28 cellular contexts compared by ENCODE assay signal in the genomic region with DNA sequence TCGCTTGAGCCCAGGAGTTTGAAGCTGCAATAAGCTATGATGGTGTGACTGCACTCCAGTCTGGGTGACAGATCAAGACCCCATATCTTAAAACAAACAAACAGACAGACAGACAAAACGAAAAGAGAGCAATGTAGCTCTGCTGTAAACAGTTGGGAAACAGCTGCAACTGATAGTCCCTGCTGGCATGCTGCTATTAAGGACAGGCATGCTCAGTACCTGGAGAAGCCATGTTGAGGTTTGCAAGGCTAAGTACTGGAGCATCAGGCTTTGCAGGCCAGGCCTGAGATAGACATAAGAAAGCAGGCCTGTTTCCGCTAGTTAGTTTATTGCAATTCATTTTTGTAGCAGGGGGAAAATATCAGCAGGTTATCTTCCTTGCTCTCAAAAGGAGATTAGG.
"Had no signal": no experiment of that assay in that cellular context is flagged by ENCODE, and none has a peak within 500 bp of the region (broad histone marks: within the 10 kb centered on the region; RNA-seq: fewer than 3 reads in every experiment).

No MANE protein-coding gene starts in this region.

- H3K9me3 Mint-ChIP-seq: stimulated activated effector memory CD8-positive, alpha-beta T cell treated with anti-CD3 and anti-CD28 coated beads, Interleukin-12 subunit alpha, Interleukin-12 subunit beta, amount 100 ng/mL, for 72 hours; stimulated activated memory B cell treated with anti-CD40 and anti-IgM and Interleukin-4, amounts not matched to agents 10 μg/mL and 1 μg/mL and 100 μg/mL, for 72 hours; stimulated activated naive B cell treated with anti-CD40 and anti-IgM and Interleukin-4, amounts not matched to agents 10 μg/mL and 1 μg/mL and 100 μg/mL, for 72 hours; stimulated activated naive CD8-positive, alpha-beta T cell treated with anti-CD3 and anti-CD28 coated beads, Interleukin-15, amount 100 ng/mL, for 72 hours; stimulated activated naive CD8-positive, alpha-beta T cell treated with anti-CD3 and anti-CD28 coated beads, Interleukin-15, Interleukin-2, amounts not matched to agents 100 ng/mL and 50 ng/mL, for 24 hours; type B pancreatic cell had no signal

- ATAC-seq: stimulated activated effector memory CD8-positive, alpha-beta T cell treated with anti-CD3 and anti-CD28 coated beads, Interleukin-12 subunit alpha, Interleukin-12 subunit beta, amount 100 ng/mL, for 72 hours; stimulated activated memory B cell treated with anti-CD40 and anti-IgM and Interleukin-4, amounts not matched to agents 10 μg/mL and 1 μg/mL and 100 μg/mL, for 72 hours; stimulated activated naive B cell treated with anti-CD40 and anti-IgM and Interleukin-4, amounts not matched to agents 10 μg/mL and 1 μg/mL and 100 μg/mL, for 72 hours; stimulated activated naive CD8-positive, alpha-beta T cell treated with anti-CD3 and anti-CD28 coated beads, Interleukin-15, amount 100 ng/mL, for 72 hours; stimulated activated naive CD8-positive, alpha-beta T cell treated with anti-CD3 and anti-CD28 coated beads, Interleukin-15, Interleukin-2, amounts not matched to agents 100 U/mL and 50 U/mL, for 24 hours; upper lobe of right lung had no signal

- H3K36me3 Mint-ChIP-seq: stimulated activated effector memory CD8-positive, alpha-beta T cell treated with anti-CD3 and anti-CD28 coated beads, Interleukin-12 subunit alpha, Interleukin-12 subunit beta, amount 100 ng/mL, for 72 hours; stimulated activated memory B cell treated with anti-CD40 and anti-IgM and Interleukin-4, amounts not matched to agents 10 μg/mL and 1 μg/mL and 100 μg/mL, for 72 hours; stimulated activated naive B cell treated with anti-CD40 and anti-IgM and Interleukin-4, amounts not matched to agents 10 μg/mL and 1 μg/mL and 100 μg/mL, for 72 hours; type B pancreatic cell had no signal

- H3K27me3 ChIP-seq: testis, thyroid gland, tibial nerve, upper lobe of left lung, upper lobe of right lung, uterus, vagina had no signal

- H3K4me3 Mint-ChIP-seq: stimulated activated effector memory CD8-positive, alpha-beta T cell treated with anti-CD3 and anti-CD28 coated beads, Interleukin-12 subunit alpha, Interleukin-12 subunit beta, amount 100 ng/mL, for 72 hours; stimulated activated memory B cell treated with anti-CD40 and anti-IgM and Interleukin-4, amounts not matched to agents 10 μg/mL and 1 μg/mL and 100 μg/mL, for 72 hours; stimulated activated naive B cell treated with anti-CD40 and anti-IgM and Interleukin-4, amounts not matched to agents 10 μg/mL and 1 μg/mL and 100 μg/mL, for 72 hours; stimulated activated naive CD8-positive, alpha-beta T cell treated with anti-CD3 and anti-CD28 coated beads, Interleukin-15, amount 100 ng/mL, for 72 hours; stimulated activated naive CD8-positive, alpha-beta T cell treated with anti-CD3 and anti-CD28 coated beads, Interleukin-15, Interleukin-2, amounts not matched to agents 100 ng/mL and 50 ng/mL, for 24 hours; type B pancreatic cell had no signal

- H3K9me3 ChIP-seq: stomach, suprapubic skin, testis, thoracic aorta, thyroid gland, tibial artery, tibial nerve, transverse colon, upper lobe of left lung, upper lobe of right lung, uterus, vagina had no signal

- H3K4me3 ChIP-seq: stomach, suprapubic skin, testis, thoracic aorta, thyroid gland, tibial artery, tibial nerve, transverse colon, upper lobe of left lung, upper lobe of right lung, uterus, vagina had no signal

- H3K36me3 ChIP-seq: stomach, suprapubic skin, thoracic aorta, thyroid gland, tibial artery, tibial nerve, transverse colon, upper lobe of left lung, upper lobe of right lung, uterus, vagina had no signal

- H3K4me1 ChIP-seq: stomach, suprapubic skin, testis, thyroid gland, tibial artery, tibial nerve, transverse colon, upper lobe of left lung, upper lobe of right lung, uterus, vagina had no signal

- H3K4me1 Mint-ChIP-seq: stimulated activated effector memory CD8-positive, alpha-beta T cell treated with anti-CD3 and anti-CD28 coated beads, Interleukin-12 subunit alpha, Interleukin-12 subunit beta, amount 100 ng/mL, for 72 hours; stimulated activated memory B cell treated with anti-CD40 and anti-IgM and Interleukin-4, amounts not matched to agents 10 μg/mL and 1 μg/mL and 100 μg/mL, for 72 hours; stimulated activated naive B cell treated with anti-CD40 and anti-IgM and Interleukin-4, amounts not matched to agents 10 μg/mL and 1 μg/mL and 100 μg/mL, for 72 hours; stimulated activated naive CD8-positive, alpha-beta T cell treated with anti-CD3 and anti-CD28 coated beads, Interleukin-15, amount 100 ng/mL, for 72 hours had no signal

- FAIRE-seq: urothelium cell line had no signal

- H3K27ac Mint-ChIP-seq: stimulated activated effector memory CD8-positive, alpha-beta T cell treated with anti-CD3 and anti-CD28 coated beads, Interleukin-12 subunit alpha, Interleukin-12 subunit beta, amount 100 ng/mL, for 72 hours; stimulated activated memory B cell treated with anti-CD40 and anti-IgM and Interleukin-4, amounts not matched to agents 10 μg/mL and 1 μg/mL and 100 μg/mL, for 72 hours; stimulated activated naive B cell treated with anti-CD40 and anti-IgM and Interleukin-4, amounts not matched to agents 10 μg/mL and 1 μg/mL and 100 μg/mL, for 72 hours; stimulated activated naive CD8-positive, alpha-beta T cell treated with anti-CD3 and anti-CD28 coated beads, Interleukin-15, amount 100 ng/mL, for 72 hours; stimulated activated naive CD8-positive, alpha-beta T cell treated with anti-CD3 and anti-CD28 coated beads, Interleukin-15, Interleukin-2, amounts not matched to agents 100 ng/mL and 50 ng/mL, for 24 hours; type B pancreatic cell had no signal

- H3K27ac ChIP-seq: stomach, suprapubic skin, testis, thoracic aorta, thyroid gland, tibial artery, tibial nerve, transverse colon, upper lobe of left lung, upper lobe of right lung, uterus, vagina had no signal

- DNase-seq: stimulated activated CD4-positive, alpha-beta T cell treated with anti-CD3 and anti-CD28 coated beads, Interleukin-2, amount 100 ng/mL, for 48 hours; stimulated activated CD4-positive, alpha-beta T cell treated with anti-CD3 and anti-CD28 coated beads, Interleukin-4, amount 100 ng/mL, for 1 hour; stimulated activated CD4-positive, alpha-beta T cell treated with anti-CD3 and anti-CD28 coated beads, Interleukin-4, amount 100 ng/mL, for 24 hours; stimulated activated CD4-positive, alpha-beta T cell treated with anti-CD3 and anti-CD28 coated beads, Interleukin-4, amount 100 ng/mL, for 4 hours; stimulated activated CD8-positive, alpha-beta memory T cell treated with anti-CD3 and anti-CD28 coated beads, Interleukin-4, amount 100 ng/mL, for 48 hours; stimulated activated naive B cell treated with anti-CD40 and anti-IgM and Interleukin-4, amounts not matched to agents 10 μg/mL and 1 μg/mL and 100 μg/mL, for 72 hours; stimulated activated naive CD4-positive, alpha-beta T cell; stimulated activated naive CD4-positive, alpha-beta T cell treated with Interleukin-2 at 50 U/mL for 16 hours; stimulated activated naive CD8-positive, alpha-beta T cell treated with anti-CD3 and anti-CD28 coated beads, Interleukin-15, amount 100 ng/mL, for 72 hours; stimulated activated naive CD8-positive, alpha-beta T cell treated with anti-CD3 and anti-CD28 coated beads, Interleukin-15, Interleukin-2, amounts not matched to agents 100 U/mL and 50 U/mL, for 24 hours; stomach; substantia nigra; testis; thyroid gland; tibial artery; transverse colon; upper lobe of left lung; upper lobe of right lung; uterus had no signal

- H3K27me3 Mint-ChIP-seq: stimulated activated naive CD8-positive, alpha-beta T cell treated with anti-CD3 and anti-CD28 coated beads, Interleukin-15, amount 100 ng/mL, for 72 hours had no signal
